12 cellular contexts compared by ENCODE assay signal in the genomic region with DNA sequence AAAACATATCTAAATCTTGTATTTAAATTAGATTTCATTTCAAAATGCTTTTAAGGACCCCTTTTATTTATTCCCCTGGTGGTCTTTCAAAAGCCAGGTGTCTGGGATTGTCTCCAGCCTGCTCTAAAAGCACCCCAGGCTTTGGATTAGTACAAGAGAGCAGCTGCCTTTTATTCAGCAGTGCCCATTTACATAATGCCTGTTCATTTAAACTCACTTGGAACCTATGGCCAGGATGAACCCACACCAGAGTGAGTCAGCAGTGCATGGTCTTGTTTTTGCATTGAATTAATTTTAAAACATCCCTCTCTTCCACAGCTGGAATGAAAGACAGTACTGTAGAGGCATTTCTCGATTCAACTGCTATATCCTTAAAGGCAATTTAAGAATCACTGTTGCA.
A peak's percentile ranks its signal among the peaks of the same experiment; 100 is the strongest.
DNase-seq lines count a peak whose midpoint lies in the region; ATAC-seq, FAIRE-seq and TF ChIP-seq lines count a peak whose summit lies in the region.
"Had no signal": no experiment of that assay in that cellular context is flagged by ENCODE, and none has a peak within 500 bp of the region (broad histone marks: within the 10 kb centered on the region; RNA-seq: fewer than 3 reads in every experiment).

No MANE protein-coding gene starts in this region.

- H2AFZ ChIP-seq in ACC112 (ENCODE audit: low read length, unreplicated experiment) (peak overlapping the region; percentile 55), PC-3 (ENCODE audit: low read length) (no peak overlapping the region)

- DNase-seq in RWPE2 (ENCODE audit: low spot score) = no peak
- peak; percentile 24 to 79 for DNase-seq in foreskin fibroblast
- DNase-seq in DMS79 treated with DMSO at 0.1 percent for 48 hours (lab: John Stamatoyannopoulos, UW) = no peak
- no peak for DNase-seq in PC-3
- DNase-seq in frontal cortex (ENCODE audit: low spot score in 2 of 2) = no peak
- no peak for DNase-seq in GM12891 (ENCODE audit: insufficient read length, low spot score)
- DNase-seq: naive B cell, NCI-H2081 treated with DMSO at 0.1 percent for 48 hours had no signal

- H3K27ac ChIP-seq in ACC112 (ENCODE audit: low read depth, low read length) = peak overlapping the region; percentile 64
- no peak overlapping the region for H3K27ac ChIP-seq in HEK293 (ENCODE audit: extremely low read depth, low read depth, low read length)
- H3K27ac ChIP-seq in RWPE2 (ENCODE audit: poor library complexity, severe bottlenecking) = no peak overlapping the region
- H3K27ac ChIP-seq in PC-3 (ENCODE audit: low read length) = no peak overlapping the region
- H3K27ac ChIP-seq: ascending aorta, C4-2B had no signal

- H3K4me3 ChIP-seq in ACC112 (ENCODE audit: low read depth, low read length) = peak overlapping the region; percentile 33; the same call in 1 of the 2 replicates
- no peak overlapping the region for H3K4me3 ChIP-seq in HEK293 (ENCODE audit: low read depth, low read length)
- H3K4me3 ChIP-seq in RWPE2 (ENCODE audit: severe bottlenecking) = no peak overlapping the region
- H3K4me3 ChIP-seq in foreskin fibroblast (ENCODE audit: low read depth in 1 of 2, low read length in 2 of 2) = no peak overlapping the region
- no peak overlapping the region for H3K4me3 ChIP-seq in PC-3 (ENCODE audit: low read length)
- H3K4me3 ChIP-seq: ascending aorta had no signal

- no peaks in the 10 kb centered on the region for H3F3A ChIP-seq in PC-3 (ENCODE audit: low read length, unreplicated experiment)

- no peak overlapping the region for H3K4me2 ChIP-seq in PC-3 (ENCODE audit: low read length)

- H3K27me3 ChIP-seq in ACC112 (ENCODE audit: insufficient read depth, low read length) (no peaks in the 10 kb centered on the region), RWPE2 (ENCODE audit: insufficient read depth, poor library complexity, severe bottlenecking) (no peaks in the 10 kb centered on the region), PC-3 (ENCODE audit: low read length) (no peaks in the 10 kb centered on the region)
- H3K27me3 ChIP-seq: ascending aorta had no signal

- H3K79me2 ChIP-seq in ACC112 (ENCODE audit: control insufficient read depth, insufficient read depth, low read length, unreplicated experiment) (peaks cover 8% of the 10 kb centered on the region), PC-3 (ENCODE audit: low read length) (no peaks in the 10 kb centered on the region)

- no peak for FAIRE-seq in frontal cortex (lab: Jason Lieb, UNC)
- FAIRE-seq in GM12891 (lab: Jason Lieb, UNC) = no peak

- H3K9me2 ChIP-seq in PC-3 (replicated peaks; ENCODE audit: low read length) = no peaks in the 10 kb centered on the region

- H3K4me1 ChIP-seq in ACC112 (ENCODE audit: control insufficient read depth, insufficient read depth, low read length, unreplicated experiment) = peaks cover 25% of the 10 kb centered on the region
- peaks cover 35% of the 10 kb centered on the region for H3K4me1 ChIP-seq in HEK293 (ENCODE audit: control insufficient read depth, insufficient read depth, low read length)
- peaks cover 10% of the 10 kb centered on the region for H3K4me1 ChIP-seq in RWPE2 (ENCODE audit: insufficient read depth, poor library complexity, severe bottlenecking)
- H3K4me1 ChIP-seq in PC-3 (ENCODE audit: insufficient read depth, low read length) = no peaks in the 10 kb centered on the region
- H3K4me1 ChIP-seq: ascending aorta had no signal

- CTCF ChIA-PET in HEK293 (lab: Yijun Ruan, JAX) = no interaction called here
- CTCF ChIA-PET in PC-3 (lab: Charles Lee) = no interaction called here

- no peaks in the 10 kb centered on the region for H4K20me1 ChIP-seq in PC-3 (ENCODE audit: low read length)

- intact Hi-C loops in PC-3 (cut with micrococcal nuclease) = no loop called here

- peak; percentile 73 for ATAC-seq in RWPE2 (ENCODE audit: low read depth)
- ATAC-seq in PC-3 = no peak

- no TSS peak for BruUV-seq in PC-3 (replicated peaks; lab: Mats Ljungman, UMichigan)

- POLR2A ChIA-PET in HEK293 (lab: Yijun Ruan, JAX) (interaction anchor here (1.0 kb wide), 1 partner anchor 9 kb away, joined by 3 read pairs; no protein-coding TSS in a partner anchor), PC-3 (lab: Charles Lee; ENCODE audit: unreplicated experiment) (no interaction called here)

- no peak for TF ChIP-seq POLR2A in GM12891 (IDR thresholded peaks at IDR 0.05; ENCODE audit: low read depth, low read length)

- no peaks in the 10 kb centered on the region for H3K36me3 ChIP-seq in ACC112 (ENCODE audit: insufficient read depth, low read length)
- no peaks in the 10 kb centered on the region for H3K36me3 ChIP-seq in HEK293 (ENCODE audit: control insufficient read depth in 2 of 2, insufficient read depth in 1 of 2, low read length in 2 of 2)
- H3K36me3 ChIP-seq in RWPE2 (ENCODE audit: low read depth) = no peaks in the 10 kb centered on the region
- no peaks in the 10 kb centered on the region for H3K36me3 ChIP-seq in PC-3 (ENCODE audit: low read depth, low read length)
- H3K36me3 ChIP-seq: ascending aorta had no signal

- TF ChIP-seq CTCF in HEK293 (tag by site-specific recombination; IDR thresholded peaks at IDR 0.05) (no peak), RWPE2 (IDR thresholded peaks at IDR 0.05; ENCODE audit: poor library complexity, severe bottlenecking) (no peak), foreskin fibroblast (IDR thresholded peaks at IDR 0.05; ENCODE audit: low read depth, low read length) (no peak), PC-3 (conservative IDR thresholded peaks at IDR 0.05; ENCODE audit: low read depth, low read length) (no peak)

- no peaks in the 10 kb centered on the region for H3K9me3 ChIP-seq in HEK293 (ENCODE audit: control insufficient read depth, insufficient read depth, low read depth, low read length)
- H3K9me3 ChIP-seq in RWPE2 (ENCODE audit: severe bottlenecking) = no peaks in the 10 kb centered on the region
- H3K9me3 ChIP-seq in PC-3 (ENCODE audit: low read length) = no peaks in the 10 kb centered on the region
- H3K9me3 ChIP-seq: ascending aorta had no signal

- H3K9ac ChIP-seq in PC-3 (ENCODE audit: low read length) = no peak overlapping the region

TF ChIP-seq in HEK293, 187 proteins besides CTCF, POLR2A, EP300 and RAD21 (continues in another document):
- TF ChIP-seq ZNF16 (tag by site-specific recombination; IDR thresholded peaks at IDR 0.05; ENCODE audit: low read depth) (no peak), ZBTB17 (tag by site-specific recombination; IDR thresholded peaks at IDR 0.05) (no peak), ZNF169 (tag by site-specific recombination; IDR thresholded peaks at IDR 0.05) (no peak), BCL11A (tag by site-specific recombination; IDR thresholded peaks at IDR 0.05; ENCODE audit: low read depth) (no peak), SP2 (tag by site-specific recombination; IDR thresholded peaks at IDR 0.05) (no peak), ZNF335 (tag by site-specific recombination; conservative IDR thresholded peaks at IDR 0.05) (peak; percentile 24; the same call in 1 of the 2 replicates), ZNF549 (tag by site-specific recombination; IDR thresholded peaks at IDR 0.05) (no peak), ZNF202 (tag by site-specific recombination; IDR thresholded peaks at IDR 0.05; ENCODE audit: borderline replicate concordance) (no peak), FEZF1 (tag by site-specific recombination; IDR thresholded peaks at IDR 0.05) (peak; percentile 19; the same call in 1 of the 2 replicates), ZNF529 (tag by site-specific recombination; IDR thresholded peaks at IDR 0.05; ENCODE audit: insufficient replicate concordance) (no peak), ZNF664 (tag by site-specific recombination; IDR thresholded peaks at IDR 0.05) (peak; percentile 55; the same call in 1 of the 2 replicates), SCRT1 (tag by site-specific recombination; IDR thresholded peaks at IDR 0.05; ENCODE audit: borderline replicate concordance) (no peak), GLIS2 (tag by site-specific recombination; IDR thresholded peaks at IDR 0.05) (no peak)
- TF ChIP-seq, protein P1, sequence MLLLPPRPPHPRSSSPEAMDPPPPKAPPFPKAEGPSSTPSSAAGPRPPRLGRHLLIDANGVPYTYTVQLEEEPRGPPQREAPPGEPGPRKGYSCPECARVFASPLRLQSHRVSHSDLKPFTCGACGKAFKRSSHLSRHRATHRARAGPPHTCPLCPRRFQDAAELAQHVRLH (tag by site-specific recombination; IDR thresholded peaks at IDR 0.05) = no peak

TF ChIP-seq in GM12891, 5 proteins besides CTCF, POLR2A, EP300 and RAD21:
- TF ChIP-seq POLR2AphosphoS5 (IDR thresholded peaks at IDR 0.05; ENCODE audit: low read depth, low read length) = no peak
- no peak for TF ChIP-seq SPI1 (IDR thresholded peaks at IDR 0.05; ENCODE audit: low read depth, low read length)
- TF ChIP-seq TAF1 (IDR thresholded peaks at IDR 0.05; ENCODE audit: low read depth, low read length) = no peak
- no peak for TF ChIP-seq PAX5 (IDR thresholded peaks at IDR 0.05; ENCODE audit: insufficient read depth, low read length, severe bottlenecking)
- TF ChIP-seq POU2F2 (IDR thresholded peaks at IDR 0.05; ENCODE audit: low read depth, low read length) = no peak

Comparison
In these comparisons a context has a peak if more than half of its experiments do, and no peak if none do; other contexts are left out.
1. DNase-seq: peak in foreskin fibroblast (2 of 2); none in RWPE2 (single experiment), DMS79 treated with DMSO at 0.1 percent for 48 hours (single experiment), PC-3 (single experiment), frontal cortex (0 of 2) and GM12891 (single experiment).